In genomic region chr19:43596842-43597461, GRCh38 we compare ENCODE assay signal across 8 cellular contexts. TPM values are rescaled to one million over a fixed set of nuclear protein-coding genes. Genes with fewer than 3 reads are reported as not detected.
DNase-seq lines count a peak whose midpoint lies in the region; ATAC-seq, FAIRE-seq and TF ChIP-seq lines count a peak whose summit lies in the region.

No MANE protein-coding gene starts in this region.

- no peaks in the 10 kb centered on the region for H4K20me1 ChIP-seq in K562 (replicated peaks; ENCODE audit: control insufficient read depth, insufficient read depth, low read length)

- no peak for TF ChIP-seq EP300 in K562 (IDR thresholded peaks at IDR 0.05; ENCODE audit: low read length)

- 2% methylated on average over 6 of the region's 7 CpGs for WGBS in K562 (ENCODE audit: insufficient coverage, low coverage, missing lambda C conversion rate)

- H3K27me3 ChIP-seq in HUES6 (ENCODE audit: control insufficient read depth, insufficient read depth, low read length) (no peaks in the 10 kb centered on the region), K562 (ENCODE audit: control insufficient read depth in 2 of 2, insufficient read depth in 2 of 2, low read length in 2 of 2) (no peaks in the 10 kb centered on the region)

- H3K4me1 ChIP-seq in HUES6 (ENCODE audit: control insufficient read depth, insufficient read depth, low read length) (peaks cover 5% of the 10 kb centered on the region; the same call in 1 of the 2 replicates), K562 (replicated peaks in 1 of 2; ENCODE audit: control insufficient read depth in 2 of 2, insufficient read depth in 2 of 2, low read length in 2 of 2) (peaks cover 15 to 47% of the 10 kb centered on the region in 2 experiments; a peak in 4 of 5 replicates)

- BruUV-seq in K562 (replicated peaks; lab: Mats Ljungman, UMichigan), result TSS peak; percentile 59

- no peak; the same call in none of the 2 replicates for TF ChIP-seq POLR2A in K562 (conservative IDR thresholded peaks at IDR 0.05)

- TF ChIP-seq CTCF in 22Rv1 (IDR thresholded peaks at IDR 0.05) (no peak), K562 (IDR thresholded peaks at IDR 0.05 in 2 of 3, conservative IDR thresholded peaks at IDR 0.05 in 1 of 3; ENCODE audit: insufficient read depth in 2 of 3, low read depth in 1 of 3, low read length in 3 of 3) (no peak)

- peak overlapping the region; percentile 95 for H3K4me3 Mint-ChIP-seq in memory B cell

- no peaks in the 10 kb centered on the region for H3K27me3 Mint-ChIP-seq in memory B cell

- ATAC-seq in K562 (no peak), memory B cell (ENCODE audit: low read depth) (no peak)

- no peaks in the 10 kb centered on the region for H3K9me3 Mint-ChIP-seq in memory B cell

- DNase-seq in K562 (ENCODE audit: extremely low read depth in 1 of 4, low spot score in 3 of 4) (no peak), memory B cell (ENCODE audit: low spot score in 2 of 2) (no peak), NCI-H146 treated with DMSO at 0.1 percent for 48 hours (lab: John Stamatoyannopoulos, UW; ENCODE audit: unreplicated experiment) (no peak), GM03348 (ENCODE audit: low spot score) (no peak), SHP77 (lab: John Stamatoyannopoulos, UW) (no peak)
- DNase-seq in stimulated activated naive CD4-positive, alpha-beta T cell treated with Interleukin-2 at 50 U/mL for 16 hours (lab: John Stamatoyannopoulos, UW), result no peak

- peaks cover 3% of the 10 kb centered on the region for H3K36me3 Mint-ChIP-seq in memory B cell

- peaks cover 32% of the 10 kb centered on the region for H3K36me3 ChIP-seq in HUES6 (ENCODE audit: control insufficient read depth, insufficient read depth, low read length)
- H3K36me3 ChIP-seq in K562 (ENCODE audit: control insufficient read depth, insufficient read depth, low read length), result peaks cover 49% of the 10 kb centered on the region; the same call in 2 of the 3 replicates

- POLR2A ChIA-PET in K562 (lab: Yijun Ruan, JAX), result interaction anchor here (0.7 to 5.6 kb wide), 5 partner anchors 12 to 59 kb away, joined by 3 to 60 read pairs (median 4); partner anchors contain the start of genes PINLYP, SRRM5 and XRCC1

- no peak for FAIRE-seq in K562 (lab: Jason Lieb, UNC)

- no peaks in the 10 kb centered on the region for H3K9me1 ChIP-seq in K562 (ENCODE audit: control insufficient read depth, insufficient read depth, low read length)

- H3K27ac ChIP-seq in 22Rv1 (peak overlapping the region; percentile 86), HUES6 (ENCODE audit: low read depth, low read length) (peak overlapping the region; percentile 98), K562 (ENCODE audit: extremely low read depth, low read depth, low read length) (peak overlapping the region; percentile 99)

- in situ Hi-C loops in K562 (cut with MboI), result no loop called here

- H3K4me3 ChIP-seq in HUES6 (ENCODE audit: low read depth, low read length) (peak overlapping the region; percentile 93), K562 (peak overlapping the region; percentile 76)

- H3K4me1 Mint-ChIP-seq in memory B cell, result peaks cover 30% of the 10 kb centered on the region

- H2AFZ ChIP-seq in K562 (ENCODE audit: low read depth, low read length), result peak overlapping the region; percentile 98

- peaks cover 41% of the 10 kb centered on the region for H3K79me2 ChIP-seq in K562 (ENCODE audit: control insufficient read depth, insufficient read depth, low read length)

- intact Hi-C loops in K562 (cut with micrococcal nuclease), result loop anchor here (1.0 to 2.0 kb wide), 2 partner anchors 22 to 56 kb away; partner anchors contain the start of genes PINLYP and XRCC1

- CTCF ChIA-PET in K562 (lab: Yijun Ruan, JAX; ENCODE audit: low intra/inter-chr PET ratio), result no interaction called here

- H3K4me2 ChIP-seq in K562 (ENCODE audit: insufficient read depth, low read length), result peak overlapping the region; percentile 97

- H3K9ac ChIP-seq in HUES6 (ENCODE audit: low read length) (peak overlapping the region; percentile 98), K562 (ENCODE audit: insufficient read depth in 1 of 2, low read depth in 2 of 2, low read length in 2 of 2) (peak overlapping the region; percentile 97 to 98)

- peak overlapping the region; percentile 100 for H3K27ac Mint-ChIP-seq in memory B cell

- TF ChIP-seq RAD21 in K562 (CRISPR knock-in tag; conservative IDR thresholded peaks at IDR 0.05 in 1 of 2, IDR thresholded peaks at IDR 0.05 in 1 of 2), result no peak

- no peaks in the 10 kb centered on the region for H3K9me3 ChIP-seq in HUES6 (ENCODE audit: control insufficient read depth, insufficient read depth, low read depth, low read length)
- no peaks in the 10 kb centered on the region for H3K9me3 ChIP-seq in K562 (replicated peaks; ENCODE audit: control insufficient read depth, insufficient read depth, low read depth, low read length)

RNA-seq across cellular contexts. Expression of gene ZNF576, which starts 0.6 kb away (rescaled TPM):
- total RNA-seq in K562 (2011; cell fraction: chromatin; rRNA removed; ENCODE audit: low replicate concordance), result 16.8 and 39.5 TPM in 2 replicates
- 33.8 and 38.9 TPM in 2 replicates for total RNA-seq in K562 (2011; cell fraction: nucleolus; rRNA removed)
- 35.0 and 41.2 TPM in 2 replicates for total RNA-seq in K562 (2011; cell fraction: nucleoplasm; rRNA removed)
- 7.1 and 16.2 TPM in 2 replicates for total RNA-seq in K562 (2014; rRNA removed)
- 5.6 and 6.8 TPM in 2 replicates for total RNA-seq in K562 (2014; rRNA removed; fragmentation: Illumina TruSeq; extraction: Trizol)
- total RNA-seq in K562 (2015; rRNA removed; fragmentation: Illumina TruSeq; extraction: Trizol), result 8.8 and 9.9 TPM in 2 replicates
- total RNA-seq in K562 (2021), result 14.2 and 18.2 TPM in 2 replicates
- 7.3 and 9.7 TPM in 2 replicates for polyA plus RNA-seq in K562 (2011; rRNA removed)
- polyA plus RNA-seq in K562 (2011; cell fraction: cytosol; rRNA removed), result 14.2 and 34.8 TPM in 2 replicates
- polyA plus RNA-seq in K562 (2011; cell fraction: nucleus; rRNA removed), result 10.6 and 13.3 TPM in 2 replicates
- 12.8 and 12.9 TPM in 2 replicates for polyA plus RNA-seq in K562 (2012)
- polyA plus RNA-seq in K562 (2014; fragmentation: Illumina TruSeq; extraction: Trizol), result 12.5 and 12.7 TPM in 2 replicates
- 10 to 100 TPM; 12.2 to 18.2 TPM for polyA plus RNA-seq in K562 (2014; fragmentation: Nextera tagmentation; extraction: Ambion mirVana)
- polyA plus RNA-seq in K562 (2014; rRNA removed), result 12.8 and 17.4 TPM in 2 replicates
- 6.4 and 8.1 TPM in 2 replicates for polyA minus RNA-seq in K562 (2011; rRNA and poly(A)+ RNA removed)
- 5.5 and 6.7 TPM in 2 replicates for polyA minus RNA-seq in K562 (2011; cell fraction: cytosol; rRNA and poly(A)+ RNA removed)
- 12.8 and 16.1 TPM in 2 replicates for polyA minus RNA-seq in K562 (2011; cell fraction: nucleus; rRNA and poly(A)+ RNA removed)

RNA-seq across cellular contexts. Expression of gene IRGQ, which starts 1.0 kb away (rescaled TPM):
- total RNA-seq in K562 (2011; cell fraction: chromatin; rRNA removed; ENCODE audit: low replicate concordance), result 18.5 and 25.1 TPM in 2 replicates
- 14.3 and 16.3 TPM in 2 replicates for total RNA-seq in K562 (2011; cell fraction: nucleolus; rRNA removed)
- total RNA-seq in K562 (2011; cell fraction: nucleoplasm; rRNA removed), result 23.6 and 35.4 TPM in 2 replicates
- total RNA-seq in K562 (2014; rRNA removed) (5.3 and 7.3 TPM in 2 replicates), K562 (2014; rRNA removed; fragmentation: Illumina TruSeq; extraction: Trizol) (8.8 and 9.6 TPM in 2 replicates), K562 (2015; rRNA removed; fragmentation: Illumina TruSeq; extraction: Trizol) (7.8 and 7.9 TPM in 2 replicates), K562 (2021) (16.8 and 19.2 TPM in 2 replicates)
- polyA plus RNA-seq in K562 (2011; rRNA removed) (8.3 and 11.2 TPM in 2 replicates), K562 (2014; fragmentation: Illumina TruSeq; extraction: Trizol) (3.4 and 5.1 TPM in 2 replicates), K562 (2014; fragmentation: Nextera tagmentation; extraction: Ambion mirVana) (10 to 100 TPM in 1 of 2 experiments, 1 to 10 TPM in 1; 3.5 to 11.2 TPM), K562 (2014; rRNA removed) (6.2 and 6.6 TPM in 2 replicates)
- 6.4 and 14.2 TPM in 2 replicates for polyA plus RNA-seq in K562 (2011; cell fraction: cytosol; rRNA removed)
- 7.0 and 10.7 TPM in 2 replicates for polyA plus RNA-seq in K562 (2011; cell fraction: nucleus; rRNA removed)
- 2.1 and 2.5 TPM in 2 replicates for polyA plus RNA-seq in K562 (2012)
- 13.0 and 15.6 TPM in 2 replicates for polyA minus RNA-seq in K562 (2011; rRNA and poly(A)+ RNA removed)
- 8.6 and 11.0 TPM in 2 replicates for polyA minus RNA-seq in K562 (2011; cell fraction: cytosol; rRNA and poly(A)+ RNA removed)
- polyA minus RNA-seq in K562 (2011; cell fraction: nucleus; rRNA and poly(A)+ RNA removed), result 2.2 and 3.3 TPM in 2 replicates

RNA-seq across cellular contexts. Expression of gene SRRM5, which starts 14.9 kb away (rescaled TPM):
- 1.0 and 1.2 TPM in 2 replicates for total RNA-seq in K562 (2011; cell fraction: chromatin; rRNA removed; ENCODE audit: low replicate concordance)
- total RNA-seq in K562 (2011; cell fraction: nucleolus; rRNA removed), result 0.33 TPM in 1 of 2 replicates, not detected in the other
- total RNA-seq in K562 (2011; cell fraction: nucleoplasm; rRNA removed), result 0.23 and 0.29 TPM in 2 replicates
- total RNA-seq in K562 (2014; rRNA removed) (0.08 and 0.09 TPM in 2 replicates), K562 (2014; rRNA removed; fragmentation: Illumina TruSeq; extraction: Trizol) (0.13 and 0.25 TPM in 2 replicates), K562 (2015; rRNA removed; fragmentation: Illumina TruSeq; extraction: Trizol) (0.08 and 0.18 TPM in 2 replicates), K562 (2021) (0.11 and 0.18 TPM in 2 replicates)
- polyA plus RNA-seq in K562 (2011; rRNA removed) (0.10 and 0.18 TPM in 2 replicates), K562 (2014; fragmentation: Illumina TruSeq; extraction: Trizol) (0.43 and 0.45 TPM in 2 replicates), K562 (2014; fragmentation: Nextera tagmentation; extraction: Ambion mirVana) (not detected), K562 (2014; rRNA removed) (0.25 and 0.36 TPM in 2 replicates)
- polyA plus RNA-seq in K562 (2011; cell fraction: cytosol; rRNA removed), result 0.01 and 0.03 TPM in 2 replicates
- 0.29 and 0.67 TPM in 2 replicates for polyA plus RNA-seq in K562 (2011; cell fraction: nucleus; rRNA removed)
- polyA plus RNA-seq in K562 (2012), result 0.26 and 0.37 TPM in 2 replicates
- polyA minus RNA-seq in K562 (2011; rRNA and poly(A)+ RNA removed), result 0.12 TPM in 1 of 2 replicates, not detected in the other
- polyA minus RNA-seq in K562 (2011; cell fraction: cytosol; rRNA and poly(A)+ RNA removed), result not detected in 2 replicates
- polyA minus RNA-seq in K562 (2011; cell fraction: nucleus; rRNA and poly(A)+ RNA removed), result 0.22 TPM in 1 of 2 replicates, not detected in the other

RNA-seq across cellular contexts. Expression of gene PINLYP, which starts 21.4 kb away (rescaled TPM):
- 0.30 and 1.1 TPM in 2 replicates for total RNA-seq in K562 (2011; cell fraction: chromatin; rRNA removed; ENCODE audit: low replicate concordance)
- 0.66 and 1.0 TPM in 2 replicates for total RNA-seq in K562 (2011; cell fraction: nucleolus; rRNA removed)
- 0.76 and 0.95 TPM in 2 replicates for total RNA-seq in K562 (2011; cell fraction: nucleoplasm; rRNA removed)
- total RNA-seq in K562 (2014; rRNA removed), result 1.1 TPM in 2 replicates
- 1.1 and 1.7 TPM in 2 replicates for total RNA-seq in K562 (2014; rRNA removed; fragmentation: Illumina TruSeq; extraction: Trizol)
- total RNA-seq in K562 (2015; rRNA removed; fragmentation: Illumina TruSeq; extraction: Trizol), result 2.2 and 2.7 TPM in 2 replicates
- 1.00 and 2.4 TPM in 2 replicates for total RNA-seq in K562 (2021)
- 1.0 and 1.5 TPM in 2 replicates for polyA plus RNA-seq in K562 (2011; rRNA removed)
- polyA plus RNA-seq in K562 (2011; cell fraction: cytosol; rRNA removed), result 0.73 and 1.8 TPM in 2 replicates
- polyA plus RNA-seq in K562 (2011; cell fraction: nucleus; rRNA removed), result 0.51 and 0.56 TPM in 2 replicates
- polyA plus RNA-seq in K562 (2012), result 3.9 and 4.2 TPM in 2 replicates
- polyA plus RNA-seq in K562 (2014; fragmentation: Illumina TruSeq; extraction: Trizol), result 2.8 and 4.7 TPM in 2 replicates
- 1 to 10 TPM; 4.6 to 6.0 TPM for polyA plus RNA-seq in K562 (2014; fragmentation: Nextera tagmentation; extraction: Ambion mirVana)
- polyA plus RNA-seq in K562 (2014; rRNA removed), result 6.7 and 8.0 TPM in 2 replicates
- 0.11 and 0.24 TPM in 2 replicates for polyA minus RNA-seq in K562 (2011; rRNA and poly(A)+ RNA removed)
- polyA minus RNA-seq in K562 (2011; cell fraction: cytosol; rRNA and poly(A)+ RNA removed), result not detected in 2 replicates
- polyA minus RNA-seq in K562 (2011; cell fraction: nucleus; rRNA and poly(A)+ RNA removed), result 0.67 TPM in 1 of 2 replicates, not detected in the other

RNA-seq across cellular contexts. Expression of gene XRCC1, which starts 21.6 kb away (rescaled TPM):
- 25.5 and 58.8 TPM in 2 replicates for total RNA-seq in K562 (2011; cell fraction: chromatin; rRNA removed; ENCODE audit: low replicate concordance)
- total RNA-seq in K562 (2011; cell fraction: nucleolus; rRNA removed), result 39.7 and 51.4 TPM in 2 replicates
- 27.4 and 37.4 TPM in 2 replicates for total RNA-seq in K562 (2011; cell fraction: nucleoplasm; rRNA removed)
- 31.5 and 40.2 TPM in 2 replicates for total RNA-seq in K562 (2014; rRNA removed)
- 10.4 and 13.7 TPM in 2 replicates for total RNA-seq in K562 (2014; rRNA removed; fragmentation: Illumina TruSeq; extraction: Trizol)
- total RNA-seq in K562 (2015; rRNA removed; fragmentation: Illumina TruSeq; extraction: Trizol), result 24.4 and 24.9 TPM in 2 replicates
- 24.9 and 27.9 TPM in 2 replicates for total RNA-seq in K562 (2021)
- 21.8 and 23.3 TPM in 2 replicates for polyA plus RNA-seq in K562 (2011; rRNA removed)
- 24.3 and 42.9 TPM in 2 replicates for polyA plus RNA-seq in K562 (2011; cell fraction: cytosol; rRNA removed)
- polyA plus RNA-seq in K562 (2011; cell fraction: nucleus; rRNA removed), result 24.5 and 33.4 TPM in 2 replicates
- 32.0 and 53.8 TPM in 2 replicates for polyA plus RNA-seq in K562 (2012)
- polyA plus RNA-seq in K562 (2014; fragmentation: Illumina TruSeq; extraction: Trizol), result 36.9 and 37.0 TPM in 2 replicates
- 1 to 10 TPM; 1.5 to 5.2 TPM for polyA plus RNA-seq in K562 (2014; fragmentation: Nextera tagmentation; extraction: Ambion mirVana)
- polyA plus RNA-seq in K562 (2014; rRNA removed), result 33.8 and 34.9 TPM in 2 replicates
- polyA minus RNA-seq in K562 (2011; rRNA and poly(A)+ RNA removed), result 15.2 and 24.9 TPM in 2 replicates
- 20.2 and 26.3 TPM in 2 replicates for polyA minus RNA-seq in K562 (2011; cell fraction: cytosol; rRNA and poly(A)+ RNA removed)
- 17.1 and 18.3 TPM in 2 replicates for polyA minus RNA-seq in K562 (2011; cell fraction: nucleus; rRNA and poly(A)+ RNA removed)
